In the genomic region with DNA sequence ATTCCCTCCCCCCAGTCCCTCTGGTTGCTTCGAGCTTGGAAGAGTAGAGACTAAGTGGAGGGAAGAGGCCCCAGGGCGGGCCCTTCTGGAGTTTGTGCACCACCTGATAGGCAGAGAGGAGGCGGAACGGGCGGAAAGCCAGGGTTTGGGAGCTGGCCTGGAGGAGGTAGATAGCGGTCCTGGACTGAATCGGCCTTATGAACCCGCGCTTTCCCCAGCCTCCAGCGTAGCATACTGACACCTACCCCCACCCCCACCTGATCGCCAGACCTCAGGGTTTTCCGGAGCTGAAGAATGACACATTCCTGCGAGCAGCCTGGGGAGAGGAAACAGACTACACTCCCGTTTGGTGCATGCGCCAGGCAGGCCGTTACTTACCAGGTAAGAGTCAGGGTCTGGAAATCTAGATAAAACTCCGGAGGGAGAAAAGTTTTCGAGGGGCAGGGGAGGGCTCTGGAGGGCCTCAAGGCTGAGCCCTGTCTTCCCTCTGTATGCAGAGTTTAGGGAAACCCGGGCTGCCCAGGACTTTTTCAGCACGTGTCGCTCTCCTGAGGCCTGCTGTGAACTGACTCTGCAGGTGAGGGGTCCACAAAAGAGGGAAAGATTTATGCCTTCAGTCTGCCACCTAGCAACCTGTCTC, we compare ENCODE assay signal across 8 cellular contexts. TPM values are rescaled to one million over a fixed set of nuclear protein-coding genes. Genes with fewer than 3 reads are reported as not detected.
A peak's percentile ranks its signal among the peaks of the same experiment; 100 is the strongest.
DNase-seq lines count a peak whose midpoint lies in the region; ATAC-seq, FAIRE-seq and TF ChIP-seq lines count a peak whose summit lies in the region.

No MANE protein-coding gene starts in this region.

- ATAC-seq in K562 (peak; percentile 82), sciatic nerve (peak; percentile 52), HG03045 (IDR thresholded peaks at IDR 0.05; ENCODE audit: unreplicated experiment) (no peak)

- peak; percentile 99 for FAIRE-seq in K562 (lab: Jason Lieb, UNC)

- peaks cover 9% of the 10 kb centered on the region for H3K9me1 ChIP-seq in K562 (ENCODE audit: control insufficient read depth, insufficient read depth, low read length)

- TF ChIP-seq EP300 in K562 (IDR thresholded peaks at IDR 0.05; ENCODE audit: low read length) = peak; percentile 97

- in situ Hi-C loops in SK-MEL-5 (cut with HindIII; ENCODE audit: low pct_unique_long_range_greater_than_20kb, low sequenced_read_pairs) (no loop called here), K562 (cut with MboI) (loop anchor here (5.0 kb wide), 4 partner anchors 175 to 480 kb away; a partner anchor contains a TSS)

- TF ChIP-seq RAD21 in K562 (CRISPR knock-in tag; conservative IDR thresholded peaks at IDR 0.05 in 1 of 2, IDR thresholded peaks at IDR 0.05 in 1 of 2) = peak; percentile 24 to 40; a peak in 3 of 4 replicates

- no peaks in the 10 kb centered on the region for H3K9me3 ChIP-seq in CD4-positive, alpha-beta memory T cell (ENCODE audit: control insufficient read depth in 1 of 2, low read length in 2 of 2)
- no peaks in the 10 kb centered on the region for H3K9me3 ChIP-seq in K562 (replicated peaks; ENCODE audit: control insufficient read depth, insufficient read depth, low read depth, low read length)
- no peaks in the 10 kb centered on the region for H3K9me3 ChIP-seq in iPS-18a (ENCODE audit: control insufficient read depth, low read depth, low read length)

- peak overlapping the region; percentile 91 to 99 (median 96) for H3K27ac Mint-ChIP-seq in CD4-positive, alpha-beta memory T cell

- DNase-seq in CD4-positive, alpha-beta memory T cell = peak in 3 of 5 donors; percentile 7 to 47 (median 8)
- peak; percentile 51 for DNase-seq in HT-29 (ENCODE audit: low spot score)
- peak; percentile 45 for DNase-seq in SK-MEL-5 (ENCODE audit: low read depth, low spot score)
- DNase-seq in K562 (ENCODE audit: extremely low read depth in 1 of 4, low spot score in 3 of 4) = peak; percentile 96 to 100 (median 98)
- peak; percentile 87 for DNase-seq in sciatic nerve (ENCODE audit: low spot score)
- DNase-seq in DMS114 treated with DMSO at 0.1 percent for 48 hours (lab: John Stamatoyannopoulos, UW; ENCODE audit: unreplicated experiment) = no peak

- peak in 1 of 3 experiments; percentile 13; a peak in 1 of 6 replicates for TF ChIP-seq CTCF in K562 (IDR thresholded peaks at IDR 0.05 in 2 of 3, conservative IDR thresholded peaks at IDR 0.05 in 1 of 3; ENCODE audit: insufficient read depth in 2 of 3, low read depth in 1 of 3, low read length in 3 of 3)

- H4K20me1 ChIP-seq in K562 (replicated peaks; ENCODE audit: control insufficient read depth, insufficient read depth, low read length) = peaks cover 24% of the 10 kb centered on the region; the same call in 1 of the 2 replicates

- CTCF ChIA-PET in CD4-positive, alpha-beta memory T cell (lab: Charles Lee; ENCODE audit: partially characterized antibody) = interaction anchor here (0.9 to 13.1 kb wide), 16 partner anchors 27 to 570 kb away, joined by 3 to 388 read pairs (median 10); a partner anchor contains a TSS
- CTCF ChIA-PET in K562 (lab: Yijun Ruan, JAX; ENCODE audit: low intra/inter-chr PET ratio) = interaction anchor here (0.6 to 4.6 kb wide), 4 partner anchors 287 to 558 kb away, joined by 3 to 58 read pairs (median 23); no protein-coding TSS in a partner anchor

- peak overlapping the region; percentile 88 to 98 (median 96) for H3K4me3 Mint-ChIP-seq in CD4-positive, alpha-beta memory T cell

- peak overlapping the region; percentile 45 for H2AFZ ChIP-seq in K562 (ENCODE audit: low read depth, low read length)

- no peaks in the 10 kb centered on the region for H3K9me3 Mint-ChIP-seq in CD4-positive, alpha-beta memory T cell

- H3K4me3 ChIP-seq in CD4-positive, alpha-beta memory T cell (ENCODE audit: low read length in 2 of 2) = peak overlapping the region; percentile 86 to 98
- H3K4me3 ChIP-seq in K562 (peak overlapping the region; percentile 86), iPS-18a (ENCODE audit: low read length) (peak overlapping the region; percentile 77)

- H3K27me3 ChIP-seq in CD4-positive, alpha-beta memory T cell (ENCODE audit: insufficient read depth, low read length) = no peaks in the 10 kb centered on the region
- H3K27me3 ChIP-seq in K562 (ENCODE audit: control insufficient read depth in 2 of 2, insufficient read depth in 2 of 2, low read length in 2 of 2) = no peaks in the 10 kb centered on the region
- H3K27me3 ChIP-seq in iPS-18a (ENCODE audit: control insufficient read depth, insufficient read depth, low read length) = peaks cover 4% of the 10 kb centered on the region

- H3K36me3 ChIP-seq in CD4-positive, alpha-beta memory T cell (ENCODE audit: insufficient read depth, low read length) = peaks cover 19% of the 10 kb centered on the region
- H3K36me3 ChIP-seq in K562 (ENCODE audit: control insufficient read depth, insufficient read depth, low read length) (peaks cover 52% of the 10 kb centered on the region), iPS-18a (ENCODE audit: control insufficient read depth, low read depth, low read length) (peaks cover 10% of the 10 kb centered on the region)

- no peaks in the 10 kb centered on the region for H3K27me3 Mint-ChIP-seq in CD4-positive, alpha-beta memory T cell

- peaks cover 40% of the 10 kb centered on the region for H3K4me1 ChIP-seq in CD4-positive, alpha-beta memory T cell (ENCODE audit: insufficient read depth, low read length)
- H3K4me1 ChIP-seq in K562 (replicated peaks in 1 of 2; ENCODE audit: control insufficient read depth in 2 of 2, insufficient read depth in 2 of 2, low read length in 2 of 2) = peaks cover 44 to 45% of the 10 kb centered on the region in 2 experiments
- peaks cover 6% of the 10 kb centered on the region for H3K4me1 ChIP-seq in iPS-18a (ENCODE audit: control insufficient read depth, low read depth, low read length)

- H3K79me2 ChIP-seq in K562 (ENCODE audit: control insufficient read depth, insufficient read depth, low read length) = peaks cover 51% of the 10 kb centered on the region

- H3K9ac ChIP-seq in K562 (ENCODE audit: insufficient read depth in 1 of 2, low read depth in 2 of 2, low read length in 2 of 2) (peak overlapping the region; percentile 84 to 89), iPS-18a (ENCODE audit: low read length) (peak overlapping the region; percentile 74)

- 0 out of 2 replicates have a peak, but pooled peaks have one; percentile 50 for TF ChIP-seq POLR2A in K562 (conservative IDR thresholded peaks at IDR 0.05)

- peaks cover 19 to 42% of the 10 kb centered on the region in 2 donors for H3K36me3 Mint-ChIP-seq in CD4-positive, alpha-beta memory T cell

- no TSS peak for BruUV-seq in K562 (replicated peaks; lab: Mats Ljungman, UMichigan)

- H3K4me1 Mint-ChIP-seq in CD4-positive, alpha-beta memory T cell = peaks cover 29 to 60% (median 48%) of the 10 kb centered on the region in 4 donors

- H3K4me2 ChIP-seq in K562 (ENCODE audit: insufficient read depth, low read length) = peak overlapping the region; percentile 95

- intact Hi-C loops in CD4-positive, alpha-beta memory T cell (cut with micrococcal nuclease) = loop anchor here (1.0 to 5.0 kb wide), 7 partner anchors 195 to 675 kb away; a partner anchor contains a TSS
- intact Hi-C loops in K562 (cut with micrococcal nuclease) (loop anchor here (1.0 to 10.0 kb wide), 8 partner anchors 26 to 562 kb away; a partner anchor contains a TSS), sciatic nerve (cut with DNase I) (loop anchor here (10.0 kb wide), 2 partner anchors 482 to 872 kb away; a partner anchor contains a TSS)

- 2% methylated on average over 21 of the region's 21 CpGs for WGBS in K562 (ENCODE audit: insufficient coverage, low coverage, missing lambda C conversion rate)

- POLR2A ChIA-PET in CD4-positive, alpha-beta memory T cell (lab: Charles Lee; ENCODE audit: partially characterized antibody) = interaction anchor here (0.9 to 8.4 kb wide), 21 partner anchors 10 to 571 kb away, joined by 3 to 158 read pairs (median 28); a partner anchor contains a TSS
- POLR2A ChIA-PET in K562 (lab: Yijun Ruan, JAX) = interaction anchor here (0.6 to 8.7 kb wide), 57 partner anchors 9 to 538 kb away, joined by 3 to 113 read pairs (median 4); a partner anchor contains a TSS

- H3K27ac ChIP-seq in CD4-positive, alpha-beta memory T cell (ENCODE audit: low read depth, low read length) = peak overlapping the region; percentile 71
- H3K27ac ChIP-seq in K562 (ENCODE audit: extremely low read depth, low read depth, low read length) (peak overlapping the region; percentile 85), iPS-18a (ENCODE audit: low read length) (peak overlapping the region; percentile 25)

RNA-seq across cellular contexts. Expression of a gene that starts 0.7 kb away (rescaled TPM):
- total RNA-seq in CD4-positive, alpha-beta memory T cell = 10 to 100 TPM; 46.0 to 52.0 TPM
- polyA plus RNA-seq in CD4-positive, alpha-beta memory T cell = 100 to 1,000 TPM in 1 of 2 donors, 10 to 100 TPM in 1; 77.3 to 114 TPM
- 98.8 and 105 TPM in 2 replicates for total RNA-seq in HT-29 (2014; rRNA removed; shearing (Covaris generic))
- total RNA-seq in SK-MEL-5 (2014; rRNA removed; shearing (Covaris generic)) = 78.9 and 89.5 TPM in 2 replicates
- polyA plus RNA-seq in SK-MEL-5 (2015; cell fraction: cytosol; rRNA removed) = 67.0 and 84.6 TPM in 2 replicates
- 185 and 221 TPM in 2 replicates for polyA plus RNA-seq in SK-MEL-5 (2015; cell fraction: nucleus; rRNA removed)
- total RNA-seq in K562 (2011; cell fraction: chromatin; rRNA removed; ENCODE audit: low replicate concordance) = 626 and 1,262 TPM in 2 replicates
- 1,054 and 1,087 TPM in 2 replicates for total RNA-seq in K562 (2011; cell fraction: nucleolus; rRNA removed)
- 885 and 908 TPM in 2 replicates for total RNA-seq in K562 (2011; cell fraction: nucleoplasm; rRNA removed)
- total RNA-seq in K562 (2014; rRNA removed) = 781 and 785 TPM in 2 replicates
- total RNA-seq in K562 (2014; rRNA removed; fragmentation: Illumina TruSeq; extraction: Trizol) = 415 and 533 TPM in 2 replicates
- 534 and 555 TPM in 2 replicates for total RNA-seq in K562 (2015; rRNA removed; fragmentation: Illumina TruSeq; extraction: Trizol)
- 636 and 644 TPM in 2 replicates for total RNA-seq in K562 (2021)
- 1,018 and 1,100 TPM in 2 replicates for polyA plus RNA-seq in K562 (2011; rRNA removed)
- polyA plus RNA-seq in K562 (2011; cell fraction: cytosol; rRNA removed) = 1,522 and 2,076 TPM in 2 replicates
- 2,252 and 2,347 TPM in 2 replicates for polyA plus RNA-seq in K562 (2011; cell fraction: nucleus; rRNA removed)
- 601 and 622 TPM in 2 replicates for polyA plus RNA-seq in K562 (2012)
- polyA plus RNA-seq in K562 (2014; fragmentation: Illumina TruSeq; extraction: Trizol) = 977 and 1,110 TPM in 2 replicates
- polyA plus RNA-seq in K562 (2014; fragmentation: Nextera tagmentation; extraction: Ambion mirVana) = 1,000 to 10,000 TPM; 2,545 to 2,933 TPM
- polyA plus RNA-seq in K562 (2014; rRNA removed) = 1,156 and 1,201 TPM in 2 replicates
- 505 and 658 TPM in 2 replicates for polyA minus RNA-seq in K562 (2011; rRNA and poly(A)+ RNA removed)
- 286 and 319 TPM in 2 replicates for polyA minus RNA-seq in K562 (2011; cell fraction: cytosol; rRNA and poly(A)+ RNA removed)
- polyA minus RNA-seq in K562 (2011; cell fraction: nucleus; rRNA and poly(A)+ RNA removed) = 356 and 526 TPM in 2 replicates
- 76.1 TPM for total RNA-seq in sciatic nerve

RNA-seq across cellular contexts. Expression of a gene that starts 1.6 kb away (rescaled TPM):
- total RNA-seq in CD4-positive, alpha-beta memory T cell = 10 to 100 TPM; 56.3 to 61.3 TPM
- 10 to 100 TPM; 15.6 to 31.6 TPM for polyA plus RNA-seq in CD4-positive, alpha-beta memory T cell
- total RNA-seq in HT-29 (2014; rRNA removed; shearing (Covaris generic)) = 23.1 and 23.6 TPM in 2 replicates
- total RNA-seq in SK-MEL-5 (2014; rRNA removed; shearing (Covaris generic)) = 17.8 and 18.6 TPM in 2 replicates
- polyA plus RNA-seq in SK-MEL-5 (2015; cell fraction: cytosol; rRNA removed) = 37.0 and 46.8 TPM in 2 replicates
- polyA plus RNA-seq in SK-MEL-5 (2015; cell fraction: nucleus; rRNA removed) = 87.7 and 89.8 TPM in 2 replicates
- 71.0 and 140 TPM in 2 replicates for total RNA-seq in K562 (2011; cell fraction: chromatin; rRNA removed; ENCODE audit: low replicate concordance)
- 70.4 and 73.5 TPM in 2 replicates for total RNA-seq in K562 (2011; cell fraction: nucleolus; rRNA removed)
- total RNA-seq in K562 (2011; cell fraction: nucleoplasm; rRNA removed) = 74.3 and 95.3 TPM in 2 replicates
- total RNA-seq in K562 (2014; rRNA removed) (18.9 and 24.5 TPM in 2 replicates), K562 (2014; rRNA removed; fragmentation: Illumina TruSeq; extraction: Trizol) (12.4 and 15.0 TPM in 2 replicates), K562 (2015; rRNA removed; fragmentation: Illumina TruSeq; extraction: Trizol) (15.3 and 16.9 TPM in 2 replicates), K562 (2021) (50.7 and 50.8 TPM in 2 replicates), sciatic nerve (37.6 TPM)
- polyA plus RNA-seq in K562 (2011; rRNA removed) (37.8 and 45.2 TPM in 2 replicates), K562 (2014; fragmentation: Illumina TruSeq; extraction: Trizol) (42.2 and 43.9 TPM in 2 replicates), K562 (2014; fragmentation: Nextera tagmentation; extraction: Ambion mirVana) (1 to 10 TPM; 6.3 to 9.8 TPM), K562 (2014; rRNA removed) (32.4 and 42.2 TPM in 2 replicates)
- polyA plus RNA-seq in K562 (2011; cell fraction: cytosol; rRNA removed) = 50.2 and 64.7 TPM in 2 replicates
- 125 TPM in 2 replicates for polyA plus RNA-seq in K562 (2011; cell fraction: nucleus; rRNA removed)
- 41.1 and 54.2 TPM in 2 replicates for polyA plus RNA-seq in K562 (2012)
- polyA minus RNA-seq in K562 (2011; rRNA and poly(A)+ RNA removed) = 50.3 and 71.9 TPM in 2 replicates
- polyA minus RNA-seq in K562 (2011; cell fraction: cytosol; rRNA and poly(A)+ RNA removed) = 28.9 and 35.3 TPM in 2 replicates
- polyA minus RNA-seq in K562 (2011; cell fraction: nucleus; rRNA and poly(A)+ RNA removed) = 21.5 and 27.9 TPM in 2 replicates

RNA-seq across cellular contexts. Expression of a gene that starts 26.4 kb away (rescaled TPM):
- total RNA-seq in CD4-positive, alpha-beta memory T cell = 10 to 100 TPM; 13.7 to 16.1 TPM
- 10 to 100 TPM; 24.2 to 25.9 TPM for polyA plus RNA-seq in CD4-positive, alpha-beta memory T cell
- total RNA-seq in HT-29 (2014; rRNA removed; shearing (Covaris generic)) = 13.1 and 14.6 TPM in 2 replicates
- 23.5 and 27.5 TPM in 2 replicates for total RNA-seq in SK-MEL-5 (2014; rRNA removed; shearing (Covaris generic))
- 18.3 and 18.7 TPM in 2 replicates for polyA plus RNA-seq in SK-MEL-5 (2015; cell fraction: cytosol; rRNA removed)
- polyA plus RNA-seq in SK-MEL-5 (2015; cell fraction: nucleus; rRNA removed) = 10.5 and 12.7 TPM in 2 replicates
- 135 and 205 TPM in 2 replicates for total RNA-seq in K562 (2011; cell fraction: chromatin; rRNA removed; ENCODE audit: low replicate concordance)
- 72.0 and 79.1 TPM in 2 replicates for total RNA-seq in K562 (2011; cell fraction: nucleolus; rRNA removed)
- 103 and 112 TPM in 2 replicates for total RNA-seq in K562 (2011; cell fraction: nucleoplasm; rRNA removed)
- total RNA-seq in K562 (2014; rRNA removed) (94.5 and 101 TPM in 2 replicates), K562 (2014; rRNA removed; fragmentation: Illumina TruSeq; extraction: Trizol) (184 and 199 TPM in 2 replicates), K562 (2015; rRNA removed; fragmentation: Illumina TruSeq; extraction: Trizol) (141 and 149 TPM in 2 replicates), K562 (2021) (124 and 127 TPM in 2 replicates), sciatic nerve (30.7 TPM)
- polyA plus RNA-seq in K562 (2011; rRNA removed) (119 and 161 TPM in 2 replicates), K562 (2014; fragmentation: Illumina TruSeq; extraction: Trizol) (128 and 148 TPM in 2 replicates), K562 (2014; fragmentation: Nextera tagmentation; extraction: Ambion mirVana) (100 to 1,000 TPM; 393 to 523 TPM), K562 (2014; rRNA removed) (118 and 121 TPM in 2 replicates)
- 52.0 and 80.5 TPM in 2 replicates for polyA plus RNA-seq in K562 (2011; cell fraction: cytosol; rRNA removed)
- 26.0 and 39.6 TPM in 2 replicates for polyA plus RNA-seq in K562 (2011; cell fraction: nucleus; rRNA removed)
- polyA plus RNA-seq in K562 (2012) = 57.6 and 118 TPM in 2 replicates
- 217 and 243 TPM in 2 replicates for polyA minus RNA-seq in K562 (2011; rRNA and poly(A)+ RNA removed)
- polyA minus RNA-seq in K562 (2011; cell fraction: cytosol; rRNA and poly(A)+ RNA removed) = 41.9 and 56.7 TPM in 2 replicates
- polyA minus RNA-seq in K562 (2011; cell fraction: nucleus; rRNA and poly(A)+ RNA removed) = 64.4 and 88.5 TPM in 2 replicates

Comparison
In these comparisons a context has a peak if more than half of its experiments do, and no peak if none do; other contexts are left out.
1. H3K27ac ChIP-seq: peak in every context shown above with its lines; median percentile 85 in K562; 71 in CD4-positive, alpha-beta memory T cell; 25 in iPS-18a.